In genomic region chr4:52173470-52174055, GRCh38 we compare ENCODE assay signal across 17 cellular contexts.
DNase-seq lines count a peak whose midpoint lies in the region; ATAC-seq and TF ChIP-seq lines count a peak whose summit lies in the region.
"Had no signal": no experiment of that assay in that cellular context is flagged by ENCODE, and none has a peak within 500 bp of the region (broad histone marks: within the 10 kb centered on the region; RNA-seq: fewer than 3 reads in every experiment).

No MANE protein-coding gene starts in this region.

- H3K27ac ChIP-seq in subcutaneous abdominal adipose tissue (ENCODE audit: low read depth, low read length) = peak overlapping the region; percentile 76
- no peak overlapping the region for H3K27ac ChIP-seq in CD8-positive, alpha-beta memory T cell (ENCODE audit: low read depth, low read length)

- peaks cover 0 to 4% (median 0%) of the 10 kb centered on the region in 5 donors for H3K9me3 ChIP-seq in subcutaneous abdominal adipose tissue (ENCODE audit: control insufficient read depth in 5 of 5, low read length in 5 of 5)
- no peaks in the 10 kb centered on the region for H3K9me3 ChIP-seq in CD8-positive, alpha-beta memory T cell (ENCODE audit: low read length)
- H3K9me3 ChIP-seq: HAP-1 had no signal

- no peak overlapping the region for H3K4me3 Mint-ChIP-seq in CD8-positive, alpha-beta memory T cell
- H3K4me3 Mint-ChIP-seq in nephron progenitor cell = no peak overlapping the region
- H3K4me3 Mint-ChIP-seq: activated CD4-positive, alpha-beta T cell treated with anti-CD3 and anti-CD28 coated beads for 36 hours; activated naive CD8-positive, alpha-beta T cell treated with anti-CD3 and anti-CD28 coated beads for 36 hours; CD4-positive, alpha-beta memory T cell; stimulated activated memory B cell treated with anti-CD40 and anti-IgM and Interleukin-4, amounts not matched to agents 10 μg/mL and 1 μg/mL and 100 μg/mL, for 72 hours had no signal

- H3K9me3 Mint-ChIP-seq in CD8-positive, alpha-beta memory T cell = peaks cover 0 to 9% (median 1%) of the 10 kb centered on the region in 5 donors
- peaks cover 35% of the 10 kb centered on the region for H3K9me3 Mint-ChIP-seq in nephron progenitor cell
- H3K9me3 Mint-ChIP-seq: activated naive CD8-positive, alpha-beta T cell treated with anti-CD3 and anti-CD28 coated beads for 36 hours; stimulated activated memory B cell treated with anti-CD40 and anti-IgM and Interleukin-4, amounts not matched to agents 10 μg/mL and 1 μg/mL and 100 μg/mL, for 72 hours had no signal

- H3K4me1 Mint-ChIP-seq in CD8-positive, alpha-beta memory T cell = no peaks in the 10 kb centered on the region
- H3K4me1 Mint-ChIP-seq in nephron progenitor cell = no peaks in the 10 kb centered on the region
- H3K4me1 Mint-ChIP-seq: activated CD4-positive, alpha-beta T cell treated with anti-CD3 and anti-CD28 coated beads for 36 hours; activated naive CD8-positive, alpha-beta T cell treated with anti-CD3 and anti-CD28 coated beads for 36 hours; CD4-positive, alpha-beta memory T cell; stimulated activated memory B cell treated with anti-CD40 and anti-IgM and Interleukin-4, amounts not matched to agents 10 μg/mL and 1 μg/mL and 100 μg/mL, for 72 hours had no signal

- DNase-seq in HCEC 1CT = peak; percentile 53
- DNase-seq in dermis blood vessel endothelial cell = peak; percentile 56
- DNase-seq in left lobe of liver (ENCODE audit: low spot score) = peak; percentile 59
- no peak for DNase-seq in CD8-positive, alpha-beta memory T cell
- DNase-seq in nephron progenitor cell = no peak
- no peak for DNase-seq in NCI-H345 treated with DMSO at 0.1 percent for 48 hours (lab: John Stamatoyannopoulos, UW; ENCODE audit: unreplicated experiment)
- DNase-seq: activated CD4-positive, alpha-beta T cell treated with anti-CD3 and anti-CD28 coated beads for 36 hours; activated naive CD8-positive, alpha-beta T cell treated with anti-CD3 and anti-CD28 coated beads for 36 hours; activated T-cell treated with anti-CD3 and anti-CD28 coated beads, Interleukin-2, amount 50 U/mL, for 1 hour; CD4-positive, alpha-beta memory T cell; cerebellar nuclear complex; NCI-H187 treated with DMSO at 0.1 percent for 48 hours; NCI-H748 treated with DMSO at 0.1 percent for 48 hours had no signal

- H3K9ac ChIP-seq in subcutaneous abdominal adipose tissue (ENCODE audit: low read length in 5 of 5) = no peak overlapping the region

- H3K27ac Mint-ChIP-seq in CD8-positive, alpha-beta memory T cell = no peak overlapping the region
- no peak overlapping the region for H3K27ac Mint-ChIP-seq in nephron progenitor cell
- H3K27ac Mint-ChIP-seq: activated CD4-positive, alpha-beta T cell treated with anti-CD3 and anti-CD28 coated beads for 36 hours; activated naive CD8-positive, alpha-beta T cell treated with anti-CD3 and anti-CD28 coated beads for 36 hours; CD4-positive, alpha-beta memory T cell; stimulated activated memory B cell treated with anti-CD40 and anti-IgM and Interleukin-4, amounts not matched to agents 10 μg/mL and 1 μg/mL and 100 μg/mL, for 72 hours had no signal

- H3K27me3 Mint-ChIP-seq in CD8-positive, alpha-beta memory T cell = no peaks in the 10 kb centered on the region
- H3K27me3 Mint-ChIP-seq in nephron progenitor cell (ENCODE audit: low read depth, poor library complexity) = peaks cover 3% of the 10 kb centered on the region
- H3K27me3 Mint-ChIP-seq: activated CD4-positive, alpha-beta T cell treated with anti-CD3 and anti-CD28 coated beads for 36 hours; CD4-positive, alpha-beta memory T cell; stimulated activated memory B cell treated with anti-CD40 and anti-IgM and Interleukin-4, amounts not matched to agents 10 μg/mL and 1 μg/mL and 100 μg/mL, for 72 hours had no signal

- no peak overlapping the region for H3K4me3 ChIP-seq in subcutaneous abdominal adipose tissue (ENCODE audit: low read depth in 1 of 5, low read length in 5 of 5)
- H3K4me3 ChIP-seq in CD8-positive, alpha-beta memory T cell (ENCODE audit: low read length) = no peak overlapping the region
- H3K4me3 ChIP-seq: HAP-1 had no signal

- POLR2A ChIA-PET in CD8-positive, alpha-beta memory T cell (lab: Charles Lee) = no interaction called here

- peaks cover 0 to 16% (median 12%) of the 10 kb centered on the region in 5 donors for H3K4me1 ChIP-seq in subcutaneous abdominal adipose tissue (ENCODE audit: control insufficient read depth in 5 of 5, insufficient read depth in 5 of 5, low read length in 5 of 5)
- no peaks in the 10 kb centered on the region for H3K4me1 ChIP-seq in CD8-positive, alpha-beta memory T cell (ENCODE audit: insufficient read depth, low read length)
- H3K4me1 ChIP-seq: HAP-1 had no signal

- CTCF ChIA-PET in CD8-positive, alpha-beta memory T cell (lab: Charles Lee) = no interaction called here

- H3K36me3 ChIP-seq in subcutaneous abdominal adipose tissue (ENCODE audit: control insufficient read depth in 5 of 5, insufficient read depth in 5 of 5, low read length in 5 of 5) = no peaks in the 10 kb centered on the region
- no peaks in the 10 kb centered on the region for H3K36me3 ChIP-seq in CD8-positive, alpha-beta memory T cell (ENCODE audit: insufficient read depth, low read length)
- H3K36me3 ChIP-seq: HAP-1 had no signal

- no peaks in the 10 kb centered on the region for H3K36me3 Mint-ChIP-seq in CD8-positive, alpha-beta memory T cell
- H3K36me3 Mint-ChIP-seq in nephron progenitor cell (ENCODE audit: low read depth) = no peaks in the 10 kb centered on the region
- H3K36me3 Mint-ChIP-seq: activated naive CD8-positive, alpha-beta T cell treated with anti-CD3 and anti-CD28 coated beads for 36 hours; CD4-positive, alpha-beta memory T cell; stimulated activated memory B cell treated with anti-CD40 and anti-IgM and Interleukin-4, amounts not matched to agents 10 μg/mL and 1 μg/mL and 100 μg/mL, for 72 hours had no signal

- no peak for TF ChIP-seq CTCF in nephron progenitor cell (IDR thresholded peaks at IDR 0.05)

- peak; percentile 93 for ATAC-seq in left lobe of liver
- no peak for ATAC-seq in GM19328 (IDR thresholded peaks at IDR 0.05; ENCODE audit: unreplicated experiment)
- ATAC-seq: activated CD4-positive, alpha-beta T cell treated with anti-CD3 and anti-CD28 coated beads for 36 hours; stimulated activated memory B cell treated with anti-CD40 and anti-IgM and Interleukin-4, amounts not matched to agents 10 μg/mL and 1 μg/mL and 100 μg/mL, for 72 hours had no signal

- H3K27me3 ChIP-seq in subcutaneous abdominal adipose tissue (ENCODE audit: control insufficient read depth in 5 of 5, insufficient read depth in 4 of 5, low read length in 5 of 5) = no peaks in the 10 kb centered on the region
- no peaks in the 10 kb centered on the region for H3K27me3 ChIP-seq in CD8-positive, alpha-beta memory T cell (ENCODE audit: insufficient read depth, low read length, poor library complexity, severe bottlenecking)

Comparison
In these comparisons a context has a peak if more than half of its experiments do, and no peak if none do; other contexts are left out.
1. DNase-seq: peak in HCEC 1CT (single experiment), dermis blood vessel endothelial cell (single experiment) and left lobe of liver (single experiment); none in CD8-positive, alpha-beta memory T cell (0 of 5), nephron progenitor cell (single experiment) and NCI-H345 treated with DMSO at 0.1 percent for 48 hours (single experiment).